ENCODE assay signal across 8 cellular contexts in the genomic region with DNA sequence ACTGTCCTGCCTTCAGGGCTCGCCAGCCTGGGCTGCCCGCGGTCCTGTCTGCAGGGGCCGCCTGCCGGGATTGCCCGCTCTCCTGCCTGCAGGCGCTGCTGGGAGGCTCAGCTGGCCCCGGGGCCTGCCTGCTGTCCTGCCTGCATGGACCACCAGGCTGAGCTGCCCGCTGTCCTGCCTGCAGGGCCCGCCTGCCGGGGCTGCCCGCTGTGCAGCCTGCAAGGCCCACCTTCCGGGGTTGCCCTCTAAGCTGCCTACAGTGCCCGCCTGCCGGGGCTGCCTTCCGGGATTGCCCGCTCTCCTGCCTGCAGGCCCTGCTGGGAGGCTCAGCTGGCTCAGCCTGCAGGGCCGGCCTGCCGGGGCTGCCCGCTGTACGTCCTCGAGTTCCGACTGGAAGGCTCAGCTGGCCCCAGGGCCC.
DNase-seq lines count a peak whose midpoint lies in the region; ATAC-seq and TF ChIP-seq lines count a peak whose summit lies in the region.

No MANE protein-coding gene starts in this region.

- no peak for TF ChIP-seq POLR2A in vagina (IDR thresholded peaks at IDR 0.05)

- intact Hi-C loops in natural killer cell (cut with micrococcal nuclease), result no loop called here
- intact Hi-C loops in vagina (cut with DNase I), result no loop called here

- H2AFZ ChIP-seq in MM.1S (ENCODE audit: low read length), result no peak overlapping the region; the same call in 1 of the 2 replicates

- H3K4me3 Mint-ChIP-seq in activated naive CD8-positive, alpha-beta T cell treated with anti-CD3 and anti-CD28 coated beads, Interleukin-2, amount 10 ng/mL, durations not matched to agents 7 days and 5 days, result peak overlapping the region; percentile 32
- peak overlapping the region; percentile 76 for H3K4me3 Mint-ChIP-seq in natural killer cell

- TF ChIP-seq CTCF in MM.1S (IDR thresholded peaks at IDR 0.05; ENCODE audit: low read length) (no peak), natural killer cell (IDR thresholded peaks at IDR 0.05) (no peak), vagina (IDR thresholded peaks at IDR 0.05) (no peak)

- no peak for DNase-seq in MM.1S
- no peak for DNase-seq in activated naive CD8-positive, alpha-beta T cell treated with anti-CD3 and anti-CD28 coated beads, Interleukin-2, amount 10 ng/mL, durations not matched to agents 7 days and 5 days
- no peak for DNase-seq in natural killer cell
- no peak for DNase-seq in midbrain (lab: John Stamatoyannopoulos, UW)
- no peak for DNase-seq in vagina (ENCODE audit: extremely low spot score in 2 of 2)

- peaks cover 37% of the 10 kb centered on the region for H3K9me3 Mint-ChIP-seq in activated naive CD8-positive, alpha-beta T cell treated with anti-CD3 and anti-CD28 coated beads, Interleukin-2, amount 10 ng/mL, durations not matched to agents 7 days and 5 days
- peaks cover 11% of the 10 kb centered on the region in 2 donors for H3K9me3 Mint-ChIP-seq in natural killer cell

- peak overlapping the region; percentile 24; the same call in 1 of the 2 replicates for H3K4me2 ChIP-seq in MM.1S (ENCODE audit: low read depth, low read length)

- H3K36me3 Mint-ChIP-seq in activated naive CD8-positive, alpha-beta T cell treated with anti-CD3 and anti-CD28 coated beads, Interleukin-2, amount 10 ng/mL, durations not matched to agents 7 days and 5 days, result no peaks in the 10 kb centered on the region
- peaks cover 32% of the 10 kb centered on the region for H3K36me3 Mint-ChIP-seq in natural killer cell

- ATAC-seq in GM18858 (IDR thresholded peaks at IDR 0.05; ENCODE audit: unreplicated experiment), result peak; percentile 38
- ATAC-seq in activated naive CD8-positive, alpha-beta T cell treated with anti-CD3 and anti-CD28 coated beads, Interleukin-2, amount 10 ng/mL, durations not matched to agents 7 days and 5 days (ENCODE audit: low read depth), result peak; percentile 51
- peak; percentile 56 to 64 (median 56) for ATAC-seq in natural killer cell
- ATAC-seq in HG03175 (IDR thresholded peaks at IDR 0.05; ENCODE audit: unreplicated experiment), result no peak
- no peak for ATAC-seq in HG02870 (IDR thresholded peaks at IDR 0.05; ENCODE audit: unreplicated experiment)

- H3K27me3 Mint-ChIP-seq in activated naive CD8-positive, alpha-beta T cell treated with anti-CD3 and anti-CD28 coated beads, Interleukin-2, amount 10 ng/mL, durations not matched to agents 7 days and 5 days, result no peaks in the 10 kb centered on the region
- peaks cover 0 to 3% of the 10 kb centered on the region in 2 donors for H3K27me3 Mint-ChIP-seq in natural killer cell (ENCODE audit: low read depth in 2 of 2)

- H3K36me3 ChIP-seq in MM.1S (replicated peaks; ENCODE audit: insufficient read depth, low read length) (no peaks in the 10 kb centered on the region), vagina (no peaks in the 10 kb centered on the region)

- no peaks in the 10 kb centered on the region for H4K20me1 ChIP-seq in MM.1S (ENCODE audit: insufficient read depth, low read length)

- peak overlapping the region; percentile 59; the same call in 1 of the 2 replicates for H3K27ac ChIP-seq in MM.1S (ENCODE audit: low read length)
- H3K27ac ChIP-seq in vagina, result no peak overlapping the region

- no peaks in the 10 kb centered on the region for H3K4me1 Mint-ChIP-seq in activated naive CD8-positive, alpha-beta T cell treated with anti-CD3 and anti-CD28 coated beads, Interleukin-2, amount 10 ng/mL, durations not matched to agents 7 days and 5 days
- peaks cover 0 to 8% of the 10 kb centered on the region in 2 donors for H3K4me1 Mint-ChIP-seq in natural killer cell

- H3K79me2 ChIP-seq in MM.1S (ENCODE audit: low read length), result no peaks in the 10 kb centered on the region

- no peaks in the 10 kb centered on the region for H3K9me2 ChIP-seq in MM.1S (replicated peaks; ENCODE audit: insufficient read depth, low read length)

- H3K9ac ChIP-seq in MM.1S (ENCODE audit: low read length), result peak overlapping the region; percentile 55; the same call in 1 of the 2 replicates

- H3K27ac Mint-ChIP-seq in activated naive CD8-positive, alpha-beta T cell treated with anti-CD3 and anti-CD28 coated beads, Interleukin-2, amount 10 ng/mL, durations not matched to agents 7 days and 5 days, result no peak overlapping the region
- peak overlapping the region in 1 of 2 donors; percentile 88 for H3K27ac Mint-ChIP-seq in natural killer cell

- no peaks in the 10 kb centered on the region for H3F3A ChIP-seq in MM.1S (ENCODE audit: insufficient read depth, low read length)

- H3K27me3 ChIP-seq in MM.1S (replicated peaks; ENCODE audit: insufficient read depth, low read length), result no peaks in the 10 kb centered on the region
- H3K27me3 ChIP-seq in vagina, result no peaks in the 10 kb centered on the region

- no peaks in the 10 kb centered on the region for H3K4me1 ChIP-seq in MM.1S (ENCODE audit: low read length)
- H3K4me1 ChIP-seq in vagina, result no peaks in the 10 kb centered on the region

- H3K9me3 ChIP-seq in MM.1S (replicated peaks; ENCODE audit: insufficient read depth, low read length) (no peaks in the 10 kb centered on the region), vagina (peaks cover 5% of the 10 kb centered on the region)

- POLR2A ChIA-PET in activated naive CD8-positive, alpha-beta T cell treated with anti-CD3 and anti-CD28 coated beads, Interleukin-2, amount 10 ng/mL, durations not matched to agents 7 days and 5 days (lab: Charles Lee), result no interaction called here

- peak overlapping the region; percentile 49; the same call in 1 of the 2 replicates for H3K4me3 ChIP-seq in MM.1S (ENCODE audit: low read length)
- no peak overlapping the region for H3K4me3 ChIP-seq in vagina

Comparison
In these comparisons a context has a peak if more than half of its experiments do, and no peak if none do; other contexts are left out.
1. ATAC-seq: peak in GM18858 (single experiment), activated naive CD8-positive, alpha-beta T cell treated with anti-CD3 and anti-CD28 coated beads, Interleukin-2, amount 10 ng/mL, durations not matched to agents 7 days and 5 days (single experiment) and natural killer cell (3 of 3); none in HG03175 (single experiment) and HG02870 (single experiment).